Comparison of ENCODE assay signal across 9 cellular contexts in the genomic region with DNA sequence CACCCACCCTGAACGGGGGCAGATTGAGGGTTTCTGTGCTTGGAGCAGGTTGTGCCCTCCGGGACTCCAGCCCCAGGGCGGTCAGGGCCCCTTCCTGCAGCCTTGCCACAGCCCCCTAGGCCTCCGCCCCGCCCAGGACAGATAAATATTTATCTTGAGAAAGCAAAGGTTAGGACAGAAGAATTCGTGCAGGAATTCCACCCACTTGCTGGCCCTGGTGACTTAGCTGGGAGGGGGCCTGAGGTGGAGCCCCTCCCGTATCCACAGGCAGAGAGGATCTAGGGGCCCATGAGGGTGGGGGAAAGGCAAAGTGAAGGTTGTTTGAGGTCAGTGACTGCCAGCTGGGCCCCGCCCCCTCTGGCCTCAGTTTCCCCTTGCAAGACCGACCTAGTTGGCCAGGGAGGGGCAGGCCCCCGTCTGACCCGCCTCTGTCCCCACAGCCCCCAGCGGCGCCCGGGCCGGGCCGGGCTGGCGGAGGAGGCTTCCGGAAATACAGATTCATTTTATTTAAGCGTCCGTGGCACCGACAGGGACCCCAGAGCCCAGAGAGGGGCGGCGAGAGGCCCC. TPM values are rescaled to one million over a fixed set of nuclear protein-coding genes. Genes with fewer than 3 reads are reported as not detected.
A peak's percentile ranks its signal among the peaks of the same experiment; 100 is the strongest.
DNase-seq lines count a peak whose midpoint lies in the region; TF ChIP-seq lines count a peak whose summit lies in the region.
"Had no signal": no experiment of that assay in that cellular context is flagged by ENCODE, and none has a peak within 500 bp of the region (broad histone marks: within the 10 kb centered on the region; RNA-seq: fewer than 3 reads in every experiment).

No MANE protein-coding gene starts in this region.

- H3K27ac ChIP-seq in brain microvascular endothelial cell = peak overlapping the region; percentile 87
- peak overlapping the region; percentile 82 for H3K27ac ChIP-seq in mesodermal cell (ENCODE audit: low read depth, low read length, severe bottlenecking)
- peak overlapping the region; percentile 98 for H3K27ac ChIP-seq in urinary bladder (ENCODE audit: low read depth)

- H3K36me3 ChIP-seq in brain microvascular endothelial cell (replicated peaks) = peaks cover 76% of the 10 kb centered on the region
- H3K36me3 ChIP-seq in mesodermal cell (ENCODE audit: control insufficient read depth, insufficient read depth, low read length) = peaks cover 78% of the 10 kb centered on the region
- peaks cover 11% of the 10 kb centered on the region for H3K36me3 ChIP-seq in urinary bladder (ENCODE audit: insufficient read depth)

- H3K27me3 ChIP-seq in brain microvascular endothelial cell (replicated peaks) = no peaks in the 10 kb centered on the region

- peak overlapping the region; percentile 46 for H3K4me3 ChIP-seq in brain microvascular endothelial cell (ENCODE audit: low read depth, low read length)
- peak overlapping the region; percentile 87 for H3K4me3 ChIP-seq in mesodermal cell (ENCODE audit: extremely low read depth, insufficient read depth, low read length, poor library complexity, severe bottlenecking)
- H3K4me3 ChIP-seq in urinary bladder (ENCODE audit: low read depth, low read length) = peak overlapping the region; percentile 98

- no peaks in the 10 kb centered on the region for H3K27me3 Mint-ChIP-seq in activated naive CD4-positive, alpha-beta T cell treated with anti-CD3 and anti-CD28 coated beads, Interleukin-2, amount 50 U/mL, for 24 hours

- peaks cover 23% of the 10 kb centered on the region for H3K4me1 Mint-ChIP-seq in activated naive CD4-positive, alpha-beta T cell treated with anti-CD3 and anti-CD28 coated beads, Interleukin-2, amount 50 U/mL, for 24 hours

- H3K4me1 ChIP-seq in mesodermal cell (ENCODE audit: control insufficient read depth, insufficient read depth, low read length, poor library complexity, severe bottlenecking) = peaks cover 51% of the 10 kb centered on the region
- H3K4me1 ChIP-seq in urinary bladder (ENCODE audit: insufficient read depth) = peaks cover 1% of the 10 kb centered on the region

- in situ Hi-C loops in brain microvascular endothelial cell (cut with HindIII; ENCODE audit: low pct_ligation_motif_present, low sequenced_read_pairs) = no loop called here

- WGBS in mesodermal cell (ENCODE audit: insufficient coverage in 2 of 2), 2 experiments = 86 to 87% methylated on average over 20 to 22 of the region's 23 CpGs
- WGBS in urinary bladder = 29% methylated on average over 23 of the region's 23 CpGs

- peak overlapping the region; percentile 51 for H3K27ac Mint-ChIP-seq in activated naive CD4-positive, alpha-beta T cell treated with anti-CD3 and anti-CD28 coated beads, Interleukin-2, amount 50 U/mL, for 24 hours

- no peaks in the 10 kb centered on the region for H3K9me3 ChIP-seq in mesodermal cell (ENCODE audit: control insufficient read depth, low read length)

- no peaks in the 10 kb centered on the region for H3K9me3 Mint-ChIP-seq in activated naive CD4-positive, alpha-beta T cell treated with anti-CD3 and anti-CD28 coated beads, Interleukin-2, amount 50 U/mL, for 24 hours

- DNase-seq in activated naive CD4-positive, alpha-beta T cell (lab: John Stamatoyannopoulos, UW) = no peak
- DNase-seq in brain microvascular endothelial cell = no peak
- DNase-seq in AML-193 (lab: John Stamatoyannopoulos, UW) = no peak
- DNase-seq in NK-92 treated with Interleukin-12 subunit alpha and Interleukin-12 subunit beta, amount 100 ng/mL, for 24 hours (lab: John Stamatoyannopoulos, UW) = no peak
- DNase-seq in DMS153 treated with DMSO at 0.1 percent for 48 hours (lab: John Stamatoyannopoulos, UW; ENCODE audit: unreplicated experiment) = no peak
- DNase-seq: NCI-H187 had no signal

- peaks cover 1% of the 10 kb centered on the region for H3K36me3 Mint-ChIP-seq in activated naive CD4-positive, alpha-beta T cell treated with anti-CD3 and anti-CD28 coated beads, Interleukin-2, amount 50 U/mL, for 24 hours

- H3K4me3 Mint-ChIP-seq in activated naive CD4-positive, alpha-beta T cell treated with anti-CD3 and anti-CD28 coated beads, Interleukin-2, amount 50 U/mL, for 24 hours = peak overlapping the region; percentile 71

- TF ChIP-seq CTCF in brain microvascular endothelial cell (IDR thresholded peaks at IDR 0.05; ENCODE audit: low read depth, low read length, missing control alignments) = no peak

RNA-seq across cellular contexts. Expression of gene MIDN, which starts 5.2 kb away (rescaled TPM):
- 101 TPM for polyA plus RNA-seq in mesodermal cell (2013, experiment 1 of 2)
- polyA plus RNA-seq in mesodermal cell (2013, experiment 2 of 2) = 84.0 TPM
- total RNA-seq in urinary bladder = 12.2 TPM
- polyA plus RNA-seq in urinary bladder = 64.3 TPM

RNA-seq across cellular contexts. Expression of gene ATP5F1D, which starts 12.0 kb away (rescaled TPM):
- 132 TPM for polyA plus RNA-seq in mesodermal cell (2013, experiment 1 of 2)
- 98.5 TPM for polyA plus RNA-seq in mesodermal cell (2013, experiment 2 of 2)
- total RNA-seq in urinary bladder = 9.5 TPM
- 236 TPM for polyA plus RNA-seq in urinary bladder

RNA-seq across cellular contexts. Expression of gene CIRBP, which starts 15.5 kb away (rescaled TPM):
- 231 TPM for polyA plus RNA-seq in mesodermal cell (2013, experiment 1 of 2)
- 221 TPM for polyA plus RNA-seq in mesodermal cell (2013, experiment 2 of 2)
- 267 TPM for total RNA-seq in urinary bladder
- polyA plus RNA-seq in urinary bladder = 536 TPM

RNA-seq across cellular contexts. Expression of gene CBARP, which starts 15.8 kb away (rescaled TPM):
- polyA plus RNA-seq in mesodermal cell (2013, experiment 1 of 2) = 11.5 TPM
- 12.2 TPM for polyA plus RNA-seq in mesodermal cell (2013, experiment 2 of 2)
- 0.53 TPM for total RNA-seq in urinary bladder
- polyA plus RNA-seq in urinary bladder = 0.43 TPM

RNA-seq across cellular contexts. Expression of gene FAM174C, which starts 21.7 kb away (rescaled TPM):
- 22.1 TPM for polyA plus RNA-seq in mesodermal cell (2013, experiment 1 of 2)
- polyA plus RNA-seq in mesodermal cell (2013, experiment 2 of 2) = 19.2 TPM
- 4.9 TPM for total RNA-seq in urinary bladder
- polyA plus RNA-seq in urinary bladder = 55.9 TPM

Comparison
In these comparisons a context has a peak if more than half of its experiments do, and no peak if none do; other contexts are left out.
1. H3K4me3 ChIP-seq: peak in every context shown above with its lines; median percentile 98 in urinary bladder; 87 in mesodermal cell; 46 in brain microvascular endothelial cell.